10 cellular contexts compared by ENCODE assay signal in genomic region chr1:160664573-160665051, GRCh38. TPM values are rescaled to one million over a fixed set of nuclear protein-coding genes. Genes with fewer than 3 reads are reported as not detected.
DNase-seq lines count a peak whose midpoint lies in the region; ATAC-seq, FAIRE-seq and TF ChIP-seq lines count a peak whose summit lies in the region.
"Had no signal": no experiment of that assay in that cellular context is flagged by ENCODE, and none has a peak within 500 bp of the region (broad histone marks: within the 10 kb centered on the region; RNA-seq: fewer than 3 reads in every experiment).

No MANE protein-coding gene starts in this region.

- H3K9me3 ChIP-seq in K562 (replicated peaks; ENCODE audit: control insufficient read depth, insufficient read depth, low read depth, low read length), result 0 out of 2 replicates have a peak, but pooled peaks cover 3% of the 10 kb centered on the region

- no peak overlapping the region for H3K4me3 ChIP-seq in GM06990 (replicated peaks; ENCODE audit: low read depth, low read length)
- H3K4me3 ChIP-seq in K562, result no peak overlapping the region
- H3K4me3 ChIP-seq: MG63 had no signal

- POLR2A ChIA-PET in K562 (lab: Yijun Ruan, JAX), result interaction anchor here (0.6 to 1.1 kb wide), 2 partner anchors 13 to 748 kb away, joined by 3 read pairs; no protein-coding TSS in a partner anchor

- no peaks in the 10 kb centered on the region for H3K9me1 ChIP-seq in K562 (ENCODE audit: control insufficient read depth, insufficient read depth, low read length)

- H3K9ac ChIP-seq in K562 (ENCODE audit: insufficient read depth in 1 of 2, low read depth in 2 of 2, low read length in 2 of 2), result no peak overlapping the region

- TF ChIP-seq CTCF in GM06990 (IDR thresholded peaks at IDR 0.05; ENCODE audit: insufficient read depth, low read length, poor library complexity, severe bottlenecking) (no peak), K562 (IDR thresholded peaks at IDR 0.05 in 2 of 3, conservative IDR thresholded peaks at IDR 0.05 in 1 of 3; ENCODE audit: insufficient read depth in 2 of 3, low read depth in 1 of 3, low read length in 3 of 3) (no peak)

- BruUV-seq in K562 (replicated peaks; lab: Mats Ljungman, UMichigan), result no TSS peak

- TF ChIP-seq EP300 in K562 (IDR thresholded peaks at IDR 0.05; ENCODE audit: low read length), result no peak

- ATAC-seq in GM19397 (IDR thresholded peaks at IDR 0.05; ENCODE audit: unreplicated experiment), result peak; percentile 68
- peak; percentile 67 for ATAC-seq in HG03280 (IDR thresholded peaks at IDR 0.05; ENCODE audit: unreplicated experiment)
- ATAC-seq in K562, result peak; percentile 31

- in situ Hi-C loops in K562 (cut with MboI), result no loop called here

- DNase-seq in GM06990 (ENCODE audit: extremely low read depth, insufficient read length) (peak; percentile 55), K562 (ENCODE audit: extremely low read depth in 1 of 4, low spot score in 3 of 4) (no peak), frontal cortex (ENCODE audit: low spot score in 2 of 2) (no peak), NCI-H524 treated with DMSO at 0.1 percent for 48 hours (lab: John Stamatoyannopoulos, UW) (no peak), NCI-H774 (lab: John Stamatoyannopoulos, UW) (no peak), posterior cingulate gyrus (no peak)
- DNase-seq: esophagus squamous epithelium, MG63 had no signal

- H4K20me1 ChIP-seq in K562 (replicated peaks; ENCODE audit: control insufficient read depth, insufficient read depth, low read length), result no peaks in the 10 kb centered on the region

- CTCF ChIA-PET in K562 (lab: Yijun Ruan, JAX; ENCODE audit: low intra/inter-chr PET ratio), result no interaction called here

- TF ChIP-seq POLR2A in K562 (conservative IDR thresholded peaks at IDR 0.05), result no peak

- H3K36me3 ChIP-seq in GM06990 (ENCODE audit: control insufficient read depth, insufficient read depth, low read length) (no peaks in the 10 kb centered on the region), K562 (ENCODE audit: control insufficient read depth, insufficient read depth, low read length) (no peaks in the 10 kb centered on the region)
- H3K36me3 ChIP-seq: esophagus squamous epithelium, MG63 had no signal

- WGBS in K562 (ENCODE audit: insufficient coverage, low coverage, missing lambda C conversion rate), result 31% methylated on average over 3 of the region's 3 CpGs

- peaks cover 3 to 26% of the 10 kb centered on the region in 2 experiments; a peak in 4 of 5 replicates for H3K4me1 ChIP-seq in K562 (replicated peaks in 1 of 2; ENCODE audit: control insufficient read depth in 2 of 2, insufficient read depth in 2 of 2, low read length in 2 of 2)

- H3K27me3 ChIP-seq in GM06990 (replicated peaks; ENCODE audit: control insufficient read depth, insufficient read depth, low read length), result no peaks in the 10 kb centered on the region
- no peaks in the 10 kb centered on the region for H3K27me3 ChIP-seq in K562 (ENCODE audit: control insufficient read depth in 2 of 2, insufficient read depth in 2 of 2, low read length in 2 of 2)
- H3K27me3 ChIP-seq: esophagus squamous epithelium, MG63 had no signal

- TF ChIP-seq RAD21 in K562 (CRISPR knock-in tag; conservative IDR thresholded peaks at IDR 0.05 in 1 of 2, IDR thresholded peaks at IDR 0.05 in 1 of 2), result no peak

- intact Hi-C loops in K562 (cut with micrococcal nuclease) (loop anchor here (5.0 kb wide), 2 partner anchors 37 to 122 kb away; no protein-coding TSS in a partner anchor), posterior cingulate gyrus (cut with DNase I) (no loop called here)

- peak overlapping the region; percentile 96 for H2AFZ ChIP-seq in K562 (ENCODE audit: low read depth, low read length)

- H3K4me2 ChIP-seq in K562 (ENCODE audit: insufficient read depth, low read length), result no peak overlapping the region

- H3K27ac ChIP-seq in K562 (ENCODE audit: extremely low read depth, low read depth, low read length), result peak overlapping the region; percentile 84; the same call in 2 of the 3 replicates

- FAIRE-seq in K562 (lab: Jason Lieb, UNC), result no peak
- no peak for FAIRE-seq in frontal cortex (lab: Jason Lieb, UNC)

- H3K79me2 ChIP-seq in K562 (ENCODE audit: control insufficient read depth, insufficient read depth, low read length), result no peaks in the 10 kb centered on the region

TF ChIP-seq in K562, 482 proteins besides CTCF, POLR2A, EP300 and RAD21:
- TF ChIP-seq SPI1 (IDR thresholded peaks at IDR 0.05; ENCODE audit: borderline replicate concordance, low read depth, low read length) (0 out of 2 replicates have a peak, but pooled peaks have one; percentile 34), CAMTA2 (CRISPR knock-in tag; conservative IDR thresholded peaks at IDR 0.05) (no peak), GABPB1 (CRISPR knock-in tag; IDR thresholded peaks at IDR 0.05) (no peak), ZNF41 (CRISPR knock-in tag; conservative IDR thresholded peaks at IDR 0.05) (no peak), NELFE (IDR thresholded peaks at IDR 0.05; ENCODE audit: insufficient read depth, insufficient read length) (no peak)
- TF ChIP-seq, protein P1, sequence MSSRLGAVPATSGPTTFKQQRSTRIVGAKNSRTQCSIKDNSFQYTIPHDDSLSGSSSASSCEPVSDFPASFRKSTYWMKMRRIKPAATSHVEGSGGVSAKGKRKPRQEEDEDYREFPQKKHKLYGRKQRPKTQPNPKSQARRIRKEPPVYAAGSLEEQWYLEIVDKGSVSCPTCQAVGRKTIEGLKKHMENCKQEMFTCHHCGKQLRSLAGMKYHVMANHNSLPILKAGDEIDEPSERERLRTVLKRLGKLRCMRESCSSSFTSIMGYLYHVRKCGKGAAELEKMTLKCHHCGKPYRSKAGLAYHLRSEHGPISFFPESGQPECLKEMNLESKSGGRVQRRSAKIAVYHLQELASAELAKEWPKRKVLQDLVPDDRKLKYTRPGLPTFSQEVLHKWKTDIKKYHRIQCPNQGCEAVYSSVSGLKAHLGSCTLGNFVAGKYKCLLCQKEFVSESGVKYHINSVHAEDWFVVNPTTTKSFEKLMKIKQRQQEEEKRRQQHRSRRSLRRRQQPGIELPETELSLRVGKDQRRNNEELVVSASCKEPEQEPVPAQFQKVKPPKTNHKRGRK (tag; IDR thresholded peaks at IDR 0.05), result no peak

RNA-seq across cellular contexts. Expression of gene SLAMF1, which starts 17.8 kb away (rescaled TPM):
- total RNA-seq in K562 (2011; cell fraction: chromatin; rRNA removed; ENCODE audit: low replicate concordance), result not detected in 2 replicates
- total RNA-seq in K562 (2011; cell fraction: nucleolus; rRNA removed), result not detected in 2 replicates
- not detected in 2 replicates for total RNA-seq in K562 (2011; cell fraction: nucleoplasm; rRNA removed)
- total RNA-seq in K562 (2014; rRNA removed) (not detected in 2 replicates), K562 (2014; rRNA removed; fragmentation: Illumina TruSeq; extraction: Trizol) (not detected in 2 replicates), K562 (2015; rRNA removed; fragmentation: Illumina TruSeq; extraction: Trizol) (0.04 and 0.15 TPM in 2 replicates), K562 (2021) (0.11 and 0.22 TPM in 2 replicates), frontal cortex (not detected)
- polyA plus RNA-seq in K562 (2011; rRNA removed) (not detected in 2 replicates), K562 (2014; fragmentation: Illumina TruSeq; extraction: Trizol) (0.08 TPM in 1 of 2 replicates, not detected in the other), K562 (2014; fragmentation: Nextera tagmentation; extraction: Ambion mirVana) (under 1 TPM; 0.04 to 0.13 TPM), K562 (2014; rRNA removed) (0.17 TPM in 1 of 2 replicates, not detected in the other)
- not detected in 2 replicates for polyA plus RNA-seq in K562 (2011; cell fraction: cytosol; rRNA removed)
- polyA plus RNA-seq in K562 (2011; cell fraction: nucleus; rRNA removed), result not detected in 2 replicates
- polyA plus RNA-seq in K562 (2012), result 0.10 and 0.66 TPM in 2 replicates
- not detected in 2 replicates for polyA minus RNA-seq in K562 (2011; rRNA and poly(A)+ RNA removed)
- not detected in 2 replicates for polyA minus RNA-seq in K562 (2011; cell fraction: cytosol; rRNA and poly(A)+ RNA removed)
- polyA minus RNA-seq in K562 (2011; cell fraction: nucleus; rRNA and poly(A)+ RNA removed), result not detected in 2 replicates

RNA-seq across cellular contexts. Expression of gene CD48, which starts 47.0 kb away (rescaled TPM):
- not detected in 2 replicates for total RNA-seq in K562 (2011; cell fraction: chromatin; rRNA removed; ENCODE audit: low replicate concordance)
- not detected in 2 replicates for total RNA-seq in K562 (2011; cell fraction: nucleolus; rRNA removed)
- total RNA-seq in K562 (2011; cell fraction: nucleoplasm; rRNA removed), result not detected in 2 replicates
- total RNA-seq in K562 (2014; rRNA removed) (0.53 TPM in 1 of 2 replicates, not detected in the other), K562 (2014; rRNA removed; fragmentation: Illumina TruSeq; extraction: Trizol) (0.11 and 0.38 TPM in 2 replicates), K562 (2015; rRNA removed; fragmentation: Illumina TruSeq; extraction: Trizol) (0.40 and 0.94 TPM in 2 replicates), K562 (2021) (0.42 and 0.65 TPM in 2 replicates), frontal cortex (0.82 TPM)
- polyA plus RNA-seq in K562 (2011; rRNA removed) (not detected in 2 replicates), K562 (2014; fragmentation: Illumina TruSeq; extraction: Trizol) (0.10 and 0.24 TPM in 2 replicates), K562 (2014; fragmentation: Nextera tagmentation; extraction: Ambion mirVana) (under 1 TPM in 1 of 2 experiments, not detected in 1; 0.27 TPM), K562 (2014; rRNA removed) (0.18 and 0.30 TPM in 2 replicates)
- 0.06 TPM in 1 of 2 replicates, not detected in the other for polyA plus RNA-seq in K562 (2011; cell fraction: cytosol; rRNA removed)
- polyA plus RNA-seq in K562 (2011; cell fraction: nucleus; rRNA removed), result not detected in 2 replicates
- polyA plus RNA-seq in K562 (2012), result 0.26 and 2.0 TPM in 2 replicates
- 0.27 TPM in 1 of 2 replicates, not detected in the other for polyA minus RNA-seq in K562 (2011; rRNA and poly(A)+ RNA removed)
- polyA minus RNA-seq in K562 (2011; cell fraction: cytosol; rRNA and poly(A)+ RNA removed), result not detected in 2 replicates
- polyA minus RNA-seq in K562 (2011; cell fraction: nucleus; rRNA and poly(A)+ RNA removed), result not detected in 2 replicates
